ENCODE assay signal across 2 cellular contexts in genomic region chr12:132185698-132186097, GRCh38.
TF ChIP-seq lines count a peak whose summit lies in the region.

No MANE protein-coding gene starts in this region.

TF ChIP-seq in SK-N-SH, 30 proteins besides CTCF, POLR2A, EP300 and RAD21:
- TF ChIP-seq FOSL2 (IDR thresholded peaks at IDR 0.05; ENCODE audit: borderline replicate concordance, low read depth): no peak
- TF ChIP-seq GABPA (IDR thresholded peaks at IDR 0.05; ENCODE audit: low read depth): no peak
- TF ChIP-seq FOXM1 (IDR thresholded peaks at IDR 0.05; ENCODE audit: low read depth): no peak
- no peak for TF ChIP-seq ELF1 (IDR thresholded peaks at IDR 0.05)
- TF ChIP-seq PBX3 (IDR thresholded peaks at IDR 0.05): no peak
- TF ChIP-seq JUND (IDR thresholded peaks at IDR 0.05): no peak
- TF ChIP-seq TAF1 (IDR thresholded peaks at IDR 0.05; ENCODE audit: borderline replicate concordance, low read depth, low read length): no peak
- no peak for TF ChIP-seq CHD2 (IDR thresholded peaks at IDR 0.05; ENCODE audit: low read length, partially characterized antibody)
- TF ChIP-seq, protein P1, sequence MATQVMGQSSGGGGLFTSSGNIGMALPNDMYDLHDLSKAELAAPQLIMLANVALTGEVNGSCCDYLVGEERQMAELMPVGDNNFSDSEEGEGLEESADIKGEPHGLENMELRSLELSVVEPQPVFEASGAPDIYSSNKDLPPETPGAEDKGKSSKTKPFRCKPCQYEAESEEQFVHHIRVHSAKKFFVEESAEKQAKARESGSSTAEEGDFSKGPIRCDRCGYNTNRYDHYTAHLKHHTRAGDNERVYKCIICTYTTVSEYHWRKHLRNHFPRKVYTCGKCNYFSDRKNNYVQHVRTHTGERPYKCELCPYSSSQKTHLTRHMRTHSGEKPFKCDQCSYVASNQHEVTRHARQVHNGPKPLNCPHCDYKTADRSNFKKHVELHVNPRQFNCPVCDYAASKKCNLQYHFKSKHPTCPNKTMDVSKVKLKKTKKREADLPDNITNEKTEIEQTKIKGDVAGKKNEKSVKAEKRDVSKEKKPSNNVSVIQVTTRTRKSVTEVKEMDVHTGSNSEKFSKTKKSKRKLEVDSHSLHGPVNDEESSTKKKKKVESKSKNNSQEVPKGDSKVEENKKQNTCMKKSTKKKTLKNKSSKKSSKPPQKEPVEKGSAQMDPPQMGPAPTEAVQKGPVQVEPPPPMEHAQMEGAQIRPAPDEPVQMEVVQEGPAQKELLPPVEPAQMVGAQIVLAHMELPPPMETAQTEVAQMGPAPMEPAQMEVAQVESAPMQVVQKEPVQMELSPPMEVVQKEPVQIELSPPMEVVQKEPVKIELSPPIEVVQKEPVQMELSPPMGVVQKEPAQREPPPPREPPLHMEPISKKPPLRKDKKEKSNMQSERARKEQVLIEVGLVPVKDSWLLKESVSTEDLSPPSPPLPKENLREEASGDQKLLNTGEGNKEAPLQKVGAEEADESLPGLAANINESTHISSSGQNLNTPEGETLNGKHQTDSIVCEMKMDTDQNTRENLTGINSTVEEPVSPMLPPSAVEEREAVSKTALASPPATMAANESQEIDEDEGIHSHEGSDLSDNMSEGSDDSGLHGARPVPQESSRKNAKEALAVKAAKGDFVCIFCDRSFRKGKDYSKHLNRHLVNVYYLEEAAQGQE (IDR thresholded peaks at IDR 0.05; ENCODE audit: low read depth, low read length): no peak
- TF ChIP-seq RXRA (IDR thresholded peaks at IDR 0.05; ENCODE audit: borderline replicate concordance, low read depth): no peak
- no peak for TF ChIP-seq TCF12 (IDR thresholded peaks at IDR 0.05)
- no peak for TF ChIP-seq USF1 (IDR thresholded peaks at IDR 0.05; ENCODE audit: borderline replicate concordance, low read depth)

TF ChIP-seq in SK-N-SH treated with all-trans-retinoic acid at 6 μM for 48 hours, 23 proteins besides CTCF, POLR2A, EP300 and RAD21:
- TF ChIP-seq ZNF8 (CRISPR knock-in tag; IDR thresholded peaks at IDR 0.05) (no peak), BACH2 (CRISPR knock-in tag; IDR thresholded peaks at IDR 0.05; ENCODE audit: borderline replicate concordance) (no peak), ESRRG (CRISPR knock-in tag; IDR thresholded peaks at IDR 0.05) (no peak), RARB (CRISPR knock-in tag; IDR thresholded peaks at IDR 0.05) (no peak), ZFP3 (CRISPR knock-in tag; IDR thresholded peaks at IDR 0.05) (no peak), ZFP30 (CRISPR knock-in tag; IDR thresholded peaks at IDR 0.05) (no peak), CSRNP3 (CRISPR knock-in tag; IDR thresholded peaks at IDR 0.05) (no peak)
- TF ChIP-seq, protein P2, sequence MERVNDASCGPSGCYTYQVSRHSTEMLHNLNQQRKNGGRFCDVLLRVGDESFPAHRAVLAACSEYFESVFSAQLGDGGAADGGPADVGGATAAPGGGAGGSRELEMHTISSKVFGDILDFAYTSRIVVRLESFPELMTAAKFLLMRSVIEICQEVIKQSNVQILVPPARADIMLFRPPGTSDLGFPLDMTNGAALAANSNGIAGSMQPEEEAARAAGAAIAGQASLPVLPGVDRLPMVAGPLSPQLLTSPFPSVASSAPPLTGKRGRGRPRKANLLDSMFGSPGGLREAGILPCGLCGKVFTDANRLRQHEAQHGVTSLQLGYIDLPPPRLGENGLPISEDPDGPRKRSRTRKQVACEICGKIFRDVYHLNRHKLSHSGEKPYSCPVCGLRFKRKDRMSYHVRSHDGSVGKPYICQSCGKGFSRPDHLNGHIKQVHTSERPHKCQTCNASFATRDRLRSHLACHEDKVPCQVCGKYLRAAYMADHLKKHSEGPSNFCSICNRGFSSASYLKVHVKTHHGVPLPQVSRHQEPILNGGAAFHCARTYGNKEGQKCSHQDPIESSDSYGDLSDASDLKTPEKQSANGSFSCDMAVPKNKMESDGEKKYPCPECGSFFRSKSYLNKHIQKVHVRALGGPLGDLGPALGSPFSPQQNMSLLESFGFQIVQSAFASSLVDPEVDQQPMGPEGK (CRISPR knock-in tag; IDR thresholded peaks at IDR 0.05; ENCODE audit: borderline replicate concordance): no peak
- TF ChIP-seq, protein P3, sequence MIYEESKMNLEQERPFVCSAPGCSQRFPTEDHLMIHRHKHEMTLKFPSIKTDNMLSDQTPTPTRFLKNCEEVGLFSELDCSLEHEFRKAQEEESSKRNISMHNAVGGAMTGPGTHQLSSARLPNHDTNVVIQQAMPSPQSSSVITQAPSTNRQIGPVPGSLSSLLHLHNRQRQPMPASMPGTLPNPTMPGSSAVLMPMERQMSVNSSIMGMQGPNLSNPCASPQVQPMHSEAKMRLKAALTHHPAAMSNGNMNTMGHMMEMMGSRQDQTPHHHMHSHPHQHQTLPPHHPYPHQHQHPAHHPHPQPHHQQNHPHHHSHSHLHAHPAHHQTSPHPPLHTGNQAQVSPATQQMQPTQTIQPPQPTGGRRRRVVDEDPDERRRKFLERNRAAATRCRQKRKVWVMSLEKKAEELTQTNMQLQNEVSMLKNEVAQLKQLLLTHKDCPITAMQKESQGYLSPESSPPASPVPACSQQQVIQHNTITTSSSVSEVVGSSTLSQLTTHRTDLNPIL (CRISPR knock-in tag; IDR thresholded peaks at IDR 0.05; ENCODE audit: low read depth): no peak
